Comparison of ENCODE assay signal across 11 cellular contexts in genomic region chr15:38560456-38560926, GRCh38. TPM values are rescaled to one million over a fixed set of nuclear protein-coding genes. Genes with fewer than 3 reads are reported as not detected.
A peak's percentile ranks its signal among the peaks of the same experiment; 100 is the strongest.
DNase-seq lines count a peak whose midpoint lies in the region; ATAC-seq lines count a peak whose summit lies in the region.
"Had no signal": no experiment of that assay in that cellular context is flagged by ENCODE, and none has a peak within 500 bp of the region (broad histone marks: within the 10 kb centered on the region; RNA-seq: fewer than 3 reads in every experiment).

No MANE protein-coding gene starts in this region.

- intact Hi-C loops in activated T-helper 1 cell treated with anti-CD3 and anti-CD28 coated beads, Interleukin-12 subunit alpha, Interleukin-12 subunit beta, Interleukin-2, Interleukin-4 antibody, amounts not matched to agents 30 ng/mL and 10 ng/mL and 1 ng/mL, durations not matched to agents 14 hours and 24 hours and 36 hours (cut with micrococcal nuclease), result loop anchor here (1.0 to 10.0 kb wide), 8 partner anchors 30 to 584 kb away; no protein-coding TSS in a partner anchor

- peak overlapping the region; percentile 96 for H3K4me3 Mint-ChIP-seq in activated T-helper 1 cell treated with anti-CD3 and anti-CD28 coated beads, Interleukin-12 subunit alpha, Interleukin-12 subunit beta, Interleukin-2, Interleukin-4 antibody, amounts not matched to agents 30 ng/mL and 10 ng/mL and 1 ng/mL, durations not matched to agents 14 hours and 24 hours and 36 hours
- peak overlapping the region; percentile 86 to 95 for H3K4me3 Mint-ChIP-seq in stimulated activated naive CD8-positive, alpha-beta T cell treated with anti-CD3 and anti-CD28 coated beads, Interleukin-15, amount 100 ng/mL, for 72 hours
- H3K4me3 Mint-ChIP-seq: mesothelial cell of epicardium had no signal

- peak; percentile 34 for ATAC-seq in HG02938 (IDR thresholded peaks at IDR 0.05; ENCODE audit: unreplicated experiment)
- ATAC-seq in stimulated activated naive CD8-positive, alpha-beta T cell treated with anti-CD3 and anti-CD28 coated beads, Interleukin-15, amount 100 ng/mL, for 72 hours, result peak; percentile 52
- ATAC-seq: sciatic nerve had no signal

- peaks cover 72% of the 10 kb centered on the region for H3K36me3 Mint-ChIP-seq in activated T-helper 1 cell treated with anti-CD3 and anti-CD28 coated beads, Interleukin-12 subunit alpha, Interleukin-12 subunit beta, Interleukin-2, Interleukin-4 antibody, amounts not matched to agents 30 ng/mL and 10 ng/mL and 1 ng/mL, durations not matched to agents 14 hours and 24 hours and 36 hours (ENCODE audit: low read depth)
- H3K36me3 Mint-ChIP-seq: mesothelial cell of epicardium had no signal

- peak overlapping the region; percentile 98 for H3K27ac Mint-ChIP-seq in activated T-helper 1 cell treated with anti-CD3 and anti-CD28 coated beads, Interleukin-12 subunit alpha, Interleukin-12 subunit beta, Interleukin-2, Interleukin-4 antibody, amounts not matched to agents 30 ng/mL and 10 ng/mL and 1 ng/mL, durations not matched to agents 14 hours and 24 hours and 36 hours
- peak overlapping the region; percentile 87 to 96 for H3K27ac Mint-ChIP-seq in stimulated activated naive CD8-positive, alpha-beta T cell treated with anti-CD3 and anti-CD28 coated beads, Interleukin-15, amount 100 ng/mL, for 72 hours

- peaks cover 82% of the 10 kb centered on the region for H3K4me1 Mint-ChIP-seq in activated T-helper 1 cell treated with anti-CD3 and anti-CD28 coated beads, Interleukin-12 subunit alpha, Interleukin-12 subunit beta, Interleukin-2, Interleukin-4 antibody, amounts not matched to agents 30 ng/mL and 10 ng/mL and 1 ng/mL, durations not matched to agents 14 hours and 24 hours and 36 hours (ENCODE audit: low read depth)
- H3K4me1 Mint-ChIP-seq in stimulated activated naive CD8-positive, alpha-beta T cell treated with anti-CD3 and anti-CD28 coated beads, Interleukin-15, amount 100 ng/mL, for 72 hours, result peaks cover 84% of the 10 kb centered on the region

- no peaks in the 10 kb centered on the region for H3K27me3 Mint-ChIP-seq in activated T-helper 1 cell treated with anti-CD3 and anti-CD28 coated beads, Interleukin-12 subunit alpha, Interleukin-12 subunit beta, Interleukin-2, Interleukin-4 antibody, amounts not matched to agents 30 ng/mL and 10 ng/mL and 1 ng/mL, durations not matched to agents 14 hours and 24 hours and 36 hours (ENCODE audit: insufficient read depth)
- H3K27me3 Mint-ChIP-seq in stimulated activated naive CD8-positive, alpha-beta T cell treated with anti-CD3 and anti-CD28 coated beads, Interleukin-15, amount 100 ng/mL, for 72 hours, result no peaks in the 10 kb centered on the region

- H3K9me3 Mint-ChIP-seq in activated T-helper 1 cell treated with anti-CD3 and anti-CD28 coated beads, Interleukin-12 subunit alpha, Interleukin-12 subunit beta, Interleukin-2, Interleukin-4 antibody, amounts not matched to agents 30 ng/mL and 10 ng/mL and 1 ng/mL, durations not matched to agents 14 hours and 24 hours and 36 hours, result no peaks in the 10 kb centered on the region
- H3K9me3 Mint-ChIP-seq in stimulated activated naive CD8-positive, alpha-beta T cell treated with anti-CD3 and anti-CD28 coated beads, Interleukin-15, amount 100 ng/mL, for 72 hours, result no peaks in the 10 kb centered on the region
- H3K9me3 Mint-ChIP-seq: mesothelial cell of epicardium had no signal

- DNase-seq in stimulated activated CD4-positive, alpha-beta T cell treated with anti-CD3 and anti-CD28 coated beads, Interleukin-15, amount 100 ng/mL, for 24 hours, result peak; percentile 46
- no peak for DNase-seq in stimulated activated CD4-positive, alpha-beta T cell treated with anti-CD3 and anti-CD28 coated beads, Interleukin-12 subunit alpha, Interleukin-12 subunit beta, amount 100 ng/mL, for 4 hours
- DNase-seq in activated T-helper 1 cell treated with anti-CD3 and anti-CD28 coated beads, Interleukin-12 subunit alpha, Interleukin-12 subunit beta, Interleukin-2, Interleukin-4 antibody, amounts not matched to agents 30 ng/mL and 10 ng/mL and 1 ng/mL, durations not matched to agents 14 hours and 24 hours and 36 hours (ENCODE audit: low spot score), result no peak
- DNase-seq in stimulated activated naive CD8-positive, alpha-beta T cell treated with anti-CD3 and anti-CD28 coated beads, Interleukin-15, amount 100 ng/mL, for 72 hours, result peak; percentile 24 to 49
- DNase-seq in islet precursor cell (no peak), GM03348 (ENCODE audit: low spot score) (no peak), HuH-7.5 (ENCODE audit: low spot score) (no peak)
- DNase-seq: KBM-7 had no signal

RNA-seq across cellular contexts. Expression of gene RASGRP1, which starts 4.1 kb away (rescaled TPM):
- 106 and 110 TPM in 2 replicates for total RNA-seq in activated T-helper 1 cell treated with anti-CD3 and anti-CD28 coated beads, Interleukin-12 subunit alpha, Interleukin-12 subunit beta, Interleukin-2, Interleukin-4 antibody, amounts not matched to agents 30 ng/mL and 10 ng/mL and 1 ng/mL, durations not matched to agents 14 hours and 24 hours and 36 hours

Comparison
In these comparisons a context has a peak if more than half of its experiments do, and no peak if none do; other contexts are left out.
1. DNase-seq: peak in stimulated activated CD4-positive, alpha-beta T cell treated with anti-CD3 and anti-CD28 coated beads, Interleukin-15, amount 100 ng/mL, for 24 hours (single experiment) and stimulated activated naive CD8-positive, alpha-beta T cell treated with anti-CD3 and anti-CD28 coated beads, Interleukin-15, amount 100 ng/mL, for 72 hours (2 of 2); none in stimulated activated CD4-positive, alpha-beta T cell treated with anti-CD3 and anti-CD28 coated beads, Interleukin-12 subunit alpha, Interleukin-12 subunit beta, amount 100 ng/mL, for 4 hours (single experiment), activated T-helper 1 cell treated with anti-CD3 and anti-CD28 coated beads, Interleukin-12 subunit alpha, Interleukin-12 subunit beta, Interleukin-2, Interleukin-4 antibody, amounts not matched to agents 30 ng/mL and 10 ng/mL and 1 ng/mL, durations not matched to agents 14 hours and 24 hours and 36 hours (single experiment), islet precursor cell (single experiment), GM03348 (single experiment) and HuH-7.5 (single experiment).